1 cellular context compared by ENCODE assay signal in genomic region chr15:64209680-64210334, GRCh38.
TF ChIP-seq lines count a peak whose summit lies in the region.

No MANE protein-coding gene starts in this region.

TF ChIP-seq in K562, 482 proteins besides CTCF, POLR2A, EP300 and RAD21:
- TF ChIP-seq POLR2H (tag; IDR thresholded peaks at IDR 0.05; ENCODE audit: low read depth) (0 out of 2 replicates have a peak, but pooled peaks have one; percentile 36), ELF1 (tag; IDR thresholded peaks at IDR 0.05) (peak; percentile 48; the same call in 1 of the 2 replicates), SMC3 (conservative IDR thresholded peaks at IDR 0.05; ENCODE audit: insufficient read depth, low read depth, low read length) (0 out of 2 replicates have a peak, but pooled peaks have one; percentile 33), NR2C2 (CRISPR knock-in tag; IDR thresholded peaks at IDR 0.05) (no peak), NR2C2 (tag; IDR thresholded peaks at IDR 0.05) (peak; percentile 23; the same call in 1 of the 2 replicates), EP400 (IDR thresholded peaks at IDR 0.05) (peak; percentile 24; the same call in 1 of the 2 replicates)
- TF ChIP-seq, protein P1, sequence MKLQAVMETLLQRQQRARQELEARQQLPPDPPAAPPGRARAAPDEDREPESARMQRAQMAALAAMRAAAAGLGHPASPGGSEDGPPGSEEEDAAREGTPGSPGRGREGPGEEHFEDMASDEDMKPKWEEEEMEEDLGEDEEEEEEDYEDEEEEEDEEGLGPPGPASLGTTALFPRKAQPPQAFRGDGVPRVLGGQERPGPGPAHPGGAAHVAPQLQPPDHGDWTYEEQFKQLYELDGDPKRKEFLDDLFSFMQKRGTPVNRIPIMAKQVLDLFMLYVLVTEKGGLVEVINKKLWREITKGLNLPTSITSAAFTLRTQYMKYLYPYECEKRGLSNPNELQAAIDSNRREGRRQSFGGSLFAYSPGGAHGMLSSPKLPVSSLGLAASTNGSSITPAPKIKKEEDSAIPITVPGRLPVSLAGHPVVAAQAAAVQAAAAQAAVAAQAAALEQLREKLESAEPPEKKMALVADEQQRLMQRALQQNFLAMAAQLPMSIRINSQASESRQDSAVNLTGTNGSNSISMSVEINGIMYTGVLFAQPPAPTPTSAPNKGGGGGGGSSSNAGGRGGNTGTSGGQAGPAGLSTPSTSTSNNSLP (IDR thresholded peaks at IDR 0.05; ENCODE audit: borderline replicate concordance, low read depth, low read length), result peak; percentile 76; the same call in 1 of the 2 replicates
- TF ChIP-seq, protein P2, sequence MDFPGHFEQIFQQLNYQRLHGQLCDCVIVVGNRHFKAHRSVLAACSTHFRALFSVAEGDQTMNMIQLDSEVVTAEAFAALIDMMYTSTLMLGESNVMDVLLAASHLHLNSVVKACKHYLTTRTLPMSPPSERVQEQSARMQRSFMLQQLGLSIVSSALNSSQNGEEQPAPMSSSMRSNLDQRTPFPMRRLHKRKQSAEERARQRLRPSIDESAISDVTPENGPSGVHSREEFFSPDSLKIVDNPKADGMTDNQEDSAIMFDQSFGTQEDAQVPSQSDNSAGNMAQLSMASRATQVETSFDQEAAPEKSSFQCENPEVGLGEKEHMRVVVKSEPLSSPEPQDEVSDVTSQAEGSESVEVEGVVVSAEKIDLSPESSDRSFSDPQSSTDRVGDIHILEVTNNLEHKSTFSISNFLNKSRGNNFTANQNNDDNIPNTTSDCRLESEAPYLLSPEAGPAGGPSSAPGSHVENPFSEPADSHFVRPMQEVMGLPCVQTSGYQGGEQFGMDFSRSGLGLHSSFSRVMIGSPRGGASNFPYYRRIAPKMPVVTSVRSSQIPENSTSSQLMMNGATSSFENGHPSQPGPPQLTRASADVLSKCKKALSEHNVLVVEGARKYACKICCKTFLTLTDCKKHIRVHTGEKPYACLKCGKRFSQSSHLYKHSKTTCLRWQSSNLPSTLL (IDR thresholded peaks at IDR 0.05), result no peak
- TF ChIP-seq, protein P3, sequence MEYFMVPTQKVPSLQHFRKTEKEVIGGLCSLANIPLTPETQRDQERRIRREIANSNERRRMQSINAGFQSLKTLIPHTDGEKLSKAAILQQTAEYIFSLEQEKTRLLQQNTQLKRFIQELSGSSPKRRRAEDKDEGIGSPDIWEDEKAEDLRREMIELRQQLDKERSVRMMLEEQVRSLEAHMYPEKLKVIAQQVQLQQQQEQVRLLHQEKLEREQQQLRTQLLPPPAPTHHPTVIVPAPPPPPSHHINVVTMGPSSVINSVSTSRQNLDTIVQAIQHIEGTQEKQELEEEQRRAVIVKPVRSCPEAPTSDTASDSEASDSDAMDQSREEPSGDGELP (CRISPR knock-in tag; IDR thresholded peaks at IDR 0.05; ENCODE audit: borderline replicate concordance), result no peak
- TF ChIP-seq, protein P4, sequence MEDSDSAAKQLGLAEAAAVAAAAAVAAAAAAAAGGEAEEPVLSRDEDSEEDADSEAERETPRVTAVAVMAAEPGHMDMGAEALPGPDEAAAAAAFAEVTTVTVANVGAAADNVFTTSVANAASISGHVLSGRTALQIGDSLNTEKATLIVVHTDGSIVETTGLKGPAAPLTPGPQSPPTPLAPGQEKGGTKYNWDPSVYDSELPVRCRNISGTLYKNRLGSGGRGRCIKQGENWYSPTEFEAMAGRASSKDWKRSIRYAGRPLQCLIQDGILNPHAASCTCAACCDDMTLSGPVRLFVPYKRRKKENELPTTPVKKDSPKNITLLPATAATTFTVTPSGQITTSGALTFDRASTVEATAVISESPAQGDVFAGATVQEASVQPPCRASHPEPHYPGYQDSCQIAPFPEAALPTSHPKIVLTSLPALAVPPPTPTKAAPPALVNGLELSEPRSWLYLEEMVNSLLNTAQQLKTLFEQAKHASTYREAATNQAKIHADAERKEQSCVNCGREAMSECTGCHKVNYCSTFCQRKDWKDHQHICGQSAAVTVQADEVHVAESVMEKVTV (CRISPR knock-in tag; IDR thresholded peaks at IDR 0.05), result peak; percentile 70; the same call in 1 of the 2 replicates
